In the genomic region with DNA sequence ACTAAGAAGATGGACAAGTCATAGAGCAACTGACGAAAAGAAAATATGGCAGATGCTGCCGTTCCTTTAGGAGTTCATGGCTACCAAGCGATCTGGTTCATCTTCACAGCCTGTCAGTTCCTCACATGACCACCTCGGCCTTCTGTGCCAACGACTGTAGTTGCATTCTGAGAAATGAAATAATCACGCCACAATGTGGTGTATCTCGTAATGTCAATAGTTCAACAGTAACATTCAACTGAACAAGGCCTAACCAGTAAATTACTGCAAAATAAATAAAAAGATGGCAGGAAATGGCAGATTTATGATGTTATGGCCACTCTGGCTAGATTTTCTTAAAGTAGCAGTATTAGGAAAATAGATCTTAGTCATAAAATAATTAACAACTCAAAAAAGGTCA, we compare ENCODE assay signal across 10 cellular contexts. TPM values are rescaled to one million over a fixed set of nuclear protein-coding genes. Genes with fewer than 3 reads are reported as not detected.
DNase-seq lines count a peak whose midpoint lies in the region; ATAC-seq and TF ChIP-seq lines count a peak whose summit lies in the region.
"Had no signal": no experiment of that assay in that cellular context is flagged by ENCODE, and none has a peak within 500 bp of the region (broad histone marks: within the 10 kb centered on the region; RNA-seq: fewer than 3 reads in every experiment).

No MANE protein-coding gene starts in this region.

- CTCF ChIA-PET in HEK293 (lab: Yijun Ruan, JAX) = no interaction called here

- peak; percentile 60 for DNase-seq in NCI-H82 (lab: John Stamatoyannopoulos, UW)
- peak; percentile 46 for DNase-seq in activated T-helper 1 cell treated with Interleukin-2 at 50 U/mL for 16 hours (ENCODE audit: low read depth)
- DNase-seq in left colon = peak; percentile 46 to 71
- no peak for DNase-seq in NCI-H187 treated with DMSO at 0.1 percent for 48 hours (lab: John Stamatoyannopoulos, UW)
- DNase-seq in foreskin keratinocyte = no peak

- H3K27me3 ChIP-seq in foreskin keratinocyte = peaks cover 32% of the 10 kb centered on the region

- peak; percentile 21; the same call in 1 of the 2 replicates for TF ChIP-seq CTCF in HEK293 (tag by site-specific recombination; IDR thresholded peaks at IDR 0.05)
- TF ChIP-seq CTCF in foreskin keratinocyte (conservative IDR thresholded peaks at IDR 0.05) = no peak

- intact Hi-C loops in left colon (cut with DNase I, micrococcal nuclease) = no loop called here

- no peak overlapping the region for H3K4me3 ChIP-seq in HEK293 (ENCODE audit: low read depth, low read length)
- H3K4me3 ChIP-seq: lung, upper lobe of left lung had no signal

- H3K27ac ChIP-seq in HEK293 (ENCODE audit: extremely low read depth, low read depth, low read length) = no peak overlapping the region
- no peak overlapping the region for H3K27ac ChIP-seq in foreskin keratinocyte

- H3K4me1 ChIP-seq in HEK293 (ENCODE audit: control insufficient read depth, insufficient read depth, low read length) (peaks cover 5% of the 10 kb centered on the region), foreskin keratinocyte (no peaks in the 10 kb centered on the region)

- POLR2A ChIA-PET in HEK293 (lab: Yijun Ruan, JAX) = no interaction called here

- peak; percentile 32 for ATAC-seq in left colon
- ATAC-seq in GM21515 (IDR thresholded peaks at IDR 0.05; ENCODE audit: unreplicated experiment) = no peak
- no peak for ATAC-seq in foreskin keratinocyte
- no peak for ATAC-seq in GM19463 (IDR thresholded peaks at IDR 0.05; ENCODE audit: unreplicated experiment)

- no peaks in the 10 kb centered on the region for H3K9me3 ChIP-seq in HEK293 (ENCODE audit: control insufficient read depth, insufficient read depth, low read depth, low read length)
- H3K9me3 ChIP-seq: upper lobe of left lung had no signal

- no peaks in the 10 kb centered on the region for H3K36me3 ChIP-seq in HEK293 (ENCODE audit: control insufficient read depth in 2 of 2, insufficient read depth in 1 of 2, low read length in 2 of 2)
- H3K36me3 ChIP-seq: upper lobe of left lung had no signal

TF ChIP-seq in HEK293, 187 proteins besides CTCF, POLR2A, EP300 and RAD21 (continues in another document):
- TF ChIP-seq ZNF792 (tag by site-specific recombination; IDR thresholded peaks at IDR 0.05) (no peak), ZNF600 (tag by site-specific recombination; IDR thresholded peaks at IDR 0.05) (no peak), ZBTB1 (tag by site-specific recombination; IDR thresholded peaks at IDR 0.05) (no peak), ZEB2 (tag by site-specific recombination; IDR thresholded peaks at IDR 0.05) (peak; percentile 57; the same call in 1 of the 2 replicates), YY1 (tag by site-specific recombination; IDR thresholded peaks at IDR 0.05) (0 out of 2 replicates have a peak, but pooled peaks have one; percentile 28), ZNF223 (tag by site-specific recombination; IDR thresholded peaks at IDR 0.05) (no peak), ZNF202 (tag by site-specific recombination; IDR thresholded peaks at IDR 0.05; ENCODE audit: borderline replicate concordance) (no peak), ZNF629 (tag by site-specific recombination; IDR thresholded peaks at IDR 0.05) (peak; percentile 56; the same call in 1 of the 2 replicates), ZNF416 (tag by site-specific recombination; IDR thresholded peaks at IDR 0.05) (no peak), KLF7 (tag by site-specific recombination; IDR thresholded peaks at IDR 0.05; ENCODE audit: borderline replicate concordance) (no peak), ZNF311 (tag by site-specific recombination; IDR thresholded peaks at IDR 0.05; ENCODE audit: borderline replicate concordance) (no peak), ZNF10 (tag by site-specific recombination; IDR thresholded peaks at IDR 0.05) (0 out of 2 replicates have a peak, but pooled peaks have one; percentile 43), FEZF1 (tag by site-specific recombination; IDR thresholded peaks at IDR 0.05) (peak; percentile 87), ZNF701 (tag by site-specific recombination; IDR thresholded peaks at IDR 0.05) (no peak), ZFP41 (tag by site-specific recombination; IDR thresholded peaks at IDR 0.05; ENCODE audit: borderline replicate concordance) (no peak), ZBTB48 (tag by site-specific recombination; IDR thresholded peaks at IDR 0.05) (no peak), ZSCAN23 (tag by site-specific recombination; IDR thresholded peaks at IDR 0.05) (no peak), ZNF555 (tag by site-specific recombination; conservative IDR thresholded peaks at IDR 0.05) (no peak), HOXC10 (CRISPR knock-in tag; IDR thresholded peaks at IDR 0.05) (no peak)
- TF ChIP-seq, protein P1, sequence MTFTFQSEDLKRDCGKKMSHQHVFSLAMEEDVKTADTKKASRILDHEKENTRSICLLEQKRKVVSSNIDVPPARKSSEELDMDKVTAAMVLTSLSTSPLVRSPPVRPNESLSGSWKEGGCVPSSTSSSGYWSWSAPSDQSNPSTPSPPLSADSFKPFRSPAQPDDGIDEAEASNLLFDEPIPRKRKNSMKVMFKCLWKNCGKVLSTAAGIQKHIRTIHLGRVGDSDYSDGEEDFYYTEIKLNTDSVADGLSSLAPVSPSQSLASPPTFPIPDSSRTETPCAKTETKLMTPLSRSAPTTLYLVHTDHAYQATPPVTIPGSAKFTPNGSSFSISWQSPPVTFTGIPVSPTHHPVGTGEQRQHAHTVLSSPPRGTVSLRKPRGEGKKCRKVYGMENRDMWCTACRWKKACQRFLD (tag by site-specific recombination; IDR thresholded peaks at IDR 0.05) = no peak
- TF ChIP-seq, protein P2, sequence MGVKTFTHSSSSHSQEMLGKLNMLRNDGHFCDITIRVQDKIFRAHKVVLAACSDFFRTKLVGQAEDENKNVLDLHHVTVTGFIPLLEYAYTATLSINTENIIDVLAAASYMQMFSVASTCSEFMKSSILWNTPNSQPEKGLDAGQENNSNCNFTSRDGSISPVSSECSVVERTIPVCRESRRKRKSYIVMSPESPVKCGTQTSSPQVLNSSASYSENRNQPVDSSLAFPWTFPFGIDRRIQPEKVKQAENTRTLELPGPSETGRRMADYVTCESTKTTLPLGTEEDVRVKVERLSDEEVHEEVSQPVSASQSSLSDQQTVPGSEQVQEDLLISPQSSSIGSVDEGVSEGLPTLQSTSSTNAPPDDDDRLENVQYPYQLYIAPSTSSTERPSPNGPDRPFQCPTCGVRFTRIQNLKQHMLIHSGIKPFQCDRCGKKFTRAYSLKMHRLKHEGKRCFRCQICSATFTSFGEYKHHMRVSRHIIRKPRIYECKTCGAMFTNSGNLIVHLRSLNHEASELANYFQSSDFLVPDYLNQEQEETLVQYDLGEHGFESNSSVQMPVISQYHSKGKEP (tag by site-specific recombination; IDR thresholded peaks at IDR 0.05) = peak; percentile 27; the same call in 1 of the 2 replicates
- TF ChIP-seq, protein P3, sequence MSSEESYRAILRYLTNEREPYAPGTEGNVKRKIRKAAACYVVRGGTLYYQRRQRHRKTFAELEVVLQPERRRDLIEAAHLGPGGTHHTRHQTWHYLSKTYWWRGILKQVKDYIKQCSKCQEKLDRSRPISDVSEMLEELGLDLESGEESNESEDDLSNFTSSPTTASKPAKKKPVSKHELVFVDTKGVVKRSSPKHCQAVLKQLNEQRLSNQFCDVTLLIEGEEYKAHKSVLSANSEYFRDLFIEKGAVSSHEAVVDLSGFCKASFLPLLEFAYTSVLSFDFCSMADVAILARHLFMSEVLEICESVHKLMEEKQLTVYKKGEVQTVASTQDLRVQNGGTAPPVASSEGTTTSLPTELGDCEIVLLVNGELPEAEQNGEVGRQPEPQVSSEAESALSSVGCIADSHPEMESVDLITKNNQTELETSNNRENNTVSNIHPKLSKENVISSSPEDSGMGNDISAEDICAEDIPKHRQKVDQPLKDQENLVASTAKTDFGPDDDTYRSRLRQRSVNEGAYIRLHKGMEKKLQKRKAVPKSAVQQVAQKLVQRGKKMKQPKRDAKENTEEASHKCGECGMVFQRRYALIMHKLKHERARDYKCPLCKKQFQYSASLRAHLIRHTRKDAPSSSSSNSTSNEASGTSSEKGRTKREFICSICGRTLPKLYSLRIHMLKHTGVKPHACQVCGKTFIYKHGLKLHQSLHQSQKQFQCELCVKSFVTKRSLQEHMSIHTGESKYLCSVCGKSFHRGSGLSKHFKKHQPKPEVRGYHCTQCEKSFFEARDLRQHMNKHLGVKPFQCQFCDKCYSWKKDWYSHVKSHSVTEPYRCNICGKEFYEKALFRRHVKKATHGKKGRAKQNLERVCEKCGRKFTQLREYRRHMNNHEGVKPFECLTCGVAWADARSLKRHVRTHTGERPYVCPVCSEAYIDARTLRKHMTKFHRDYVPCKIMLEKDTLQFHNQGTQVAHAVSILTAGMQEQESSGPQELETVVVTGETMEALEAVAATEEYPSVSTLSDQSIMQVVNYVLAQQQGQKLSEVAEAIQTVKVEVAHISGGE (tag by site-specific recombination; conservative IDR thresholded peaks at IDR 0.05; ENCODE audit: low read depth) = no peak
- TF ChIP-seq, protein P4, sequence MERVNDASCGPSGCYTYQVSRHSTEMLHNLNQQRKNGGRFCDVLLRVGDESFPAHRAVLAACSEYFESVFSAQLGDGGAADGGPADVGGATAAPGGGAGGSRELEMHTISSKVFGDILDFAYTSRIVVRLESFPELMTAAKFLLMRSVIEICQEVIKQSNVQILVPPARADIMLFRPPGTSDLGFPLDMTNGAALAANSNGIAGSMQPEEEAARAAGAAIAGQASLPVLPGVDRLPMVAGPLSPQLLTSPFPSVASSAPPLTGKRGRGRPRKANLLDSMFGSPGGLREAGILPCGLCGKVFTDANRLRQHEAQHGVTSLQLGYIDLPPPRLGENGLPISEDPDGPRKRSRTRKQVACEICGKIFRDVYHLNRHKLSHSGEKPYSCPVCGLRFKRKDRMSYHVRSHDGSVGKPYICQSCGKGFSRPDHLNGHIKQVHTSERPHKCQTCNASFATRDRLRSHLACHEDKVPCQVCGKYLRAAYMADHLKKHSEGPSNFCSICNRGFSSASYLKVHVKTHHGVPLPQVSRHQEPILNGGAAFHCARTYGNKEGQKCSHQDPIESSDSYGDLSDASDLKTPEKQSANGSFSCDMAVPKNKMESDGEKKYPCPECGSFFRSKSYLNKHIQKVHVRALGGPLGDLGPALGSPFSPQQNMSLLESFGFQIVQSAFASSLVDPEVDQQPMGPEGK (tag by site-specific recombination; IDR thresholded peaks at IDR 0.05) = no peak

RNA-seq across cellular contexts. Expression of a gene that starts 4.4 kb away (rescaled TPM):
- total RNA-seq in left colon = 10 to 100 TPM; 16.6 to 21.1 TPM
- total RNA-seq in foreskin keratinocyte = not detected in 2 replicates
- not detected in 2 replicates for polyA plus RNA-seq in foreskin keratinocyte

Comparison
In these comparisons a context has a peak if more than half of its experiments do, and no peak if none do; other contexts are left out.
1. DNase-seq: peak in NCI-H82 (single experiment), activated T-helper 1 cell treated with Interleukin-2 at 50 U/mL for 16 hours (single experiment) and left colon (2 of 2); none in NCI-H187 treated with DMSO at 0.1 percent for 48 hours (single experiment) and foreskin keratinocyte (0 of 2).
2. RNA of a gene that starts 4.4 kb away (total RNA-seq): 16.6 to 21.1 TPM in left colon; not detected in foreskin keratinocyte; every median in the first group is over 10 times any median in the second.